Comparison of ENCODE assay signal across 24 cellular contexts in the genomic region with DNA sequence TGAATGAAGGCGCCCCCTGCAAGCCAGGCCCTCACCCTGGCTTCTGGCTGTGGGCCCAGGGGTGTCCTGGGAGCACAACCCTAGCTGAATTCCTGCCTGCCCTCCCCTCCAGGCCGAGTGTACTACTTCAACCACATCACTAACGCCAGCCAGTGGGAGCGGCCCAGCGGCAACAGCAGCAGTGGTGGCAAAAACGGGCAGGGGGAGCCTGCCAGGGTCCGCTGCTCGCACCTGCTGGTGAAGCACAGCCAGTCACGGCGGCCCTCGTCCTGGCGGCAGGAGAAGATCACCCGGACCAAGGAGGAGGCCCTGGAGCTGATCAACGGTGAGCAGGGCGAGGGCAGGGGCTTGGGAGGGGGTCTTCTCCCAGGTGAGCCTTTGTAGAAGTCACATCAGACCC.
"Had no signal": no experiment of that assay in that cellular context is flagged by ENCODE, and none has a peak within 500 bp of the region (broad histone marks: within the 10 kb centered on the region; RNA-seq: fewer than 3 reads in every experiment).

No MANE protein-coding gene starts in this region.

- H3K4me3 Mint-ChIP-seq: activated T-cell treated with anti-CD3 and anti-CD28 coated beads, Interleukin-2, amount 50 U/mL, for 72 hours; memory B cell had no signal

- H3K27ac ChIP-seq: breast epithelium, gastroesophageal sphincter, ovary, skin epidermis, transverse colon had no signal

- FAIRE-seq: endothelial cell of umbilical vein had no signal

- H3K27ac Mint-ChIP-seq: activated T-cell treated with anti-CD3 and anti-CD28 coated beads, Interleukin-2, amount 50 U/mL, for 72 hours; memory B cell; progenitor cell of endocrine pancreas had no signal

- DNase-seq: activated CD4-positive, alpha-beta T cell treated with anti-CD3 and anti-CD28 coated beads for 4 hours; activated CD4-positive, alpha-beta T cell treated with anti-CD3 and anti-CD28 coated beads, Interleukin-2, amount 50 U/mL, for 4 hours; activated effector memory CD4-positive, alpha-beta T cell treated with anti-CD3 and anti-CD28 coated beads, Interleukin-2, amount 50 U/mL, for 16 hours; activated naive CD4-positive, alpha-beta T cell treated with anti-CD3 and anti-CD28 coated beads, Interleukin-2, amount 50 U/mL, for 16 hours; activated T-cell treated with anti-CD3 and anti-CD28 coated beads for 4 hours; activated T-cell treated with anti-CD3 and anti-CD28 coated beads, Interleukin-2, amount 50 U/mL, for 72 hours; amniotic stem cell; central memory CD4-positive, alpha-beta T cell; hippocampal formation; midbrain; naive thymus-derived CD4-positive, alpha-beta T cell; ovary; stimulated activated CD4-positive, alpha-beta T cell treated with anti-CD3 and anti-CD28 coated beads, Interleukin-12 subunit alpha, Interleukin-12 subunit beta, amount 100 ng/mL, for 4 hours; stimulated activated CD4-positive, alpha-beta T cell treated with anti-CD3 and anti-CD28 coated beads, Interleukin-4, amount 100 ng/mL, for 1 hour; stimulated activated naive CD8-positive, alpha-beta T cell treated with anti-CD3 and anti-CD28 coated beads, Interleukin-15, Interleukin-2, amounts not matched to agents 100 U/mL and 50 U/mL, for 24 hours; testis; transverse colon had no signal

- H3K9me3 Mint-ChIP-seq: activated T-cell treated with anti-CD3 and anti-CD28 coated beads, Interleukin-2, amount 50 U/mL, for 72 hours; memory B cell had no signal

- H3K27me3 Mint-ChIP-seq: memory B cell; naive thymus-derived CD4-positive, alpha-beta T cell; progenitor cell of endocrine pancreas had no signal

- H3K9me3 ChIP-seq: breast epithelium, ovary, testis, transverse colon had no signal

- ATAC-seq: activated T-cell treated with anti-CD3 and anti-CD28 coated beads, Interleukin-2, amount 50 U/mL, for 72 hours; gastroesophageal sphincter; naive thymus-derived CD4-positive, alpha-beta T cell; sciatic nerve; stimulated activated naive CD8-positive, alpha-beta T cell treated with anti-CD3 and anti-CD28 coated beads, Interleukin-15, Interleukin-2, amounts not matched to agents 100 U/mL and 50 U/mL, for 24 hours had no signal

- H3K36me3 ChIP-seq: breast epithelium, ovary had no signal

- H3K4me3 ChIP-seq: breast epithelium, gastroesophageal sphincter, ovary, skin epidermis, testis, transverse colon had no signal

- H3K27me3 ChIP-seq: breast epithelium, gastroesophageal sphincter, ovary, testis, transverse colon had no signal
